In the genomic region with DNA sequence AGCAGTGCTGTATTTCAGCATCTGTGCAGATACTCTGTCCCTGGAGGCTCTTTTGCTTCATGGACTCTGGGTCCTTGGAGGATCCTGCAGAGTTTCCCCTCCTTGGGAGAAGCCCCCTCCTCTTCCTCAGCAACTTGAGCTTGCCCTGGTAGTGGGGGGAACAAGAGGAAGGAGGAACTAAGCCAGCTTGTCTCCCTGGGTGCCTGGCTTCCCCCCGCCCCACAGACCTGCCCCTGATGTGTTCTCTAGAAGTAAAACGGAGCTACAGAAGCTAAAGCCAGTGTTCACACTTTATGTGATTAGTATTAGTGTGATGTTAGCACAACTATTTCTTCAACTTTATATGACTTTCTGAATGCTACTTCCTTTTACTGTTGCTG, we compare ENCODE assay signal across 18 cellular contexts. TPM values are rescaled to one million over a fixed set of nuclear protein-coding genes. Genes with fewer than 3 reads are reported as not detected.
A peak's percentile ranks its signal among the peaks of the same experiment; 100 is the strongest.
DNase-seq lines count a peak whose midpoint lies in the region; ATAC-seq and TF ChIP-seq lines count a peak whose summit lies in the region.
"Had no signal": no experiment of that assay in that cellular context is flagged by ENCODE, and none has a peak within 500 bp of the region (broad histone marks: within the 10 kb centered on the region; RNA-seq: fewer than 3 reads in every experiment).

No MANE protein-coding gene starts in this region.

- intact Hi-C loops in natural killer cell (cut with micrococcal nuclease): loop anchor here (2.0 kb wide), 1 partner anchor 101 kb away; no protein-coding TSS in a partner anchor
- intact Hi-C loops in PC-3 (cut with micrococcal nuclease): no loop called here

- peak overlapping the region; percentile 81 for H3K4me3 Mint-ChIP-seq in T-helper 2 cell treated with Interferon-gamma antibody and Interleukin-4, amounts not matched to agents 5 μg/mL and 100 μg/mL, for 36 hours
- peak overlapping the region; percentile 86 to 94 (median 89) for H3K4me3 Mint-ChIP-seq in CD4-positive, CD25-positive, alpha-beta regulatory T cell
- H3K4me3 Mint-ChIP-seq in activated naive CD8-positive, alpha-beta T cell treated with anti-CD3 and anti-CD28 coated beads, Interleukin-2, amount 50 U/mL, for 24 hours: peak overlapping the region; percentile 38
- H3K4me3 Mint-ChIP-seq in natural killer cell: peak overlapping the region; percentile 91

- no peak overlapping the region for H2AFZ ChIP-seq in PC-3 (ENCODE audit: low read length)
- H2AFZ ChIP-seq: PC-9 had no signal

- no peaks in the 10 kb centered on the region for H4K20me1 ChIP-seq in PC-3 (ENCODE audit: low read length)

- peaks cover 28% of the 10 kb centered on the region for H3K27me3 Mint-ChIP-seq in T-helper 2 cell treated with Interferon-gamma antibody and Interleukin-4, amounts not matched to agents 5 μg/mL and 100 μg/mL, for 36 hours (ENCODE audit: low read depth)
- peaks cover 6% of the 10 kb centered on the region for H3K27me3 Mint-ChIP-seq in CD4-positive, CD25-positive, alpha-beta regulatory T cell
- peaks cover 11% of the 10 kb centered on the region for H3K27me3 Mint-ChIP-seq in activated naive CD8-positive, alpha-beta T cell treated with anti-CD3 and anti-CD28 coated beads, Interleukin-2, amount 50 U/mL, for 24 hours
- peaks cover 0 to 10% of the 10 kb centered on the region in 2 donors for H3K27me3 Mint-ChIP-seq in natural killer cell (ENCODE audit: low read depth in 2 of 2)

- no peak for ATAC-seq in CD4-positive, CD25-positive, alpha-beta regulatory T cell (ENCODE audit: low read depth in 2 of 2)
- no peak for ATAC-seq in activated naive CD8-positive, alpha-beta T cell treated with anti-CD3 and anti-CD28 coated beads, Interleukin-2, amount 50 U/mL, for 24 hours
- no peak for ATAC-seq in natural killer cell
- ATAC-seq in HG03039 (IDR thresholded peaks at IDR 0.05; ENCODE audit: unreplicated experiment): no peak
- no peak for ATAC-seq in PC-3
- ATAC-seq: left cardiac atrium, pancreas had no signal

- H3K27me3 ChIP-seq in CD4-positive, CD25-positive, alpha-beta regulatory T cell (ENCODE audit: control insufficient read depth, insufficient read depth, low read length): no peaks in the 10 kb centered on the region
- no peaks in the 10 kb centered on the region for H3K27me3 ChIP-seq in PC-3 (ENCODE audit: low read length)
- H3K27me3 ChIP-seq: pancreas, thyroid gland had no signal

- H3K36me3 ChIP-seq in CD4-positive, CD25-positive, alpha-beta regulatory T cell (ENCODE audit: control insufficient read depth, insufficient read depth, low read length): no peaks in the 10 kb centered on the region
- no peaks in the 10 kb centered on the region for H3K36me3 ChIP-seq in PC-3 (ENCODE audit: low read depth, low read length)
- H3K36me3 ChIP-seq: pancreas, thyroid gland had no signal

- H3K79me2 ChIP-seq in PC-3 (ENCODE audit: low read length): 0 out of 2 replicates have a peak, but pooled peaks cover 3% of the 10 kb centered on the region

- no peaks in the 10 kb centered on the region for H3F3A ChIP-seq in PC-3 (ENCODE audit: low read length, unreplicated experiment)

- H3K9me2 ChIP-seq in PC-3 (replicated peaks; ENCODE audit: low read length): no peaks in the 10 kb centered on the region

- POLR2A ChIA-PET in PC-3 (lab: Charles Lee; ENCODE audit: unreplicated experiment): no interaction called here

- no peak overlapping the region for H3K9ac ChIP-seq in PC-3 (ENCODE audit: low read length)

- no peaks in the 10 kb centered on the region for H3K9me3 ChIP-seq in CD4-positive, CD25-positive, alpha-beta regulatory T cell (ENCODE audit: control insufficient read depth in 2 of 2, low read length in 2 of 2)
- no peaks in the 10 kb centered on the region for H3K9me3 ChIP-seq in PC-3 (ENCODE audit: low read length)
- H3K9me3 ChIP-seq: pancreas, thyroid gland had no signal

- H3K27ac Mint-ChIP-seq in T-helper 2 cell treated with Interferon-gamma antibody and Interleukin-4, amounts not matched to agents 5 μg/mL and 100 μg/mL, for 36 hours: no peak overlapping the region
- peak overlapping the region; percentile 60 to 99 (median 98) for H3K27ac Mint-ChIP-seq in CD4-positive, CD25-positive, alpha-beta regulatory T cell
- peak overlapping the region; percentile 35 for H3K27ac Mint-ChIP-seq in activated naive CD8-positive, alpha-beta T cell treated with anti-CD3 and anti-CD28 coated beads, Interleukin-2, amount 50 U/mL, for 24 hours
- peak overlapping the region; percentile 89 to 92 for H3K27ac Mint-ChIP-seq in natural killer cell

- peak overlapping the region; percentile 68 for H3K27ac ChIP-seq in CD4-positive, CD25-positive, alpha-beta regulatory T cell (ENCODE audit: insufficient read depth, low read length, poor library complexity, severe bottlenecking)
- H3K27ac ChIP-seq in PC-3 (ENCODE audit: low read length): no peak overlapping the region
- H3K27ac ChIP-seq: pancreas, PC-9, thyroid gland had no signal

- DNase-seq in T-helper 2 cell treated with Interferon-gamma antibody and Interleukin-4, amounts not matched to agents 5 μg/mL and 100 μg/mL, for 36 hours (ENCODE audit: low spot score): no peak
- DNase-seq in T-helper 2 cell (no peak), natural killer cell (no peak), NCI-H187 (lab: John Stamatoyannopoulos, UW) (no peak), PC-3 (no peak)
- no peak for DNase-seq in CD4-positive, CD25-positive, alpha-beta regulatory T cell
- DNase-seq in activated naive CD8-positive, alpha-beta T cell treated with anti-CD3 and anti-CD28 coated beads, Interleukin-2, amount 50 U/mL, for 24 hours: no peak
- DNase-seq: 8988T; activated CD4-positive, alpha-beta T cell treated with anti-CD3 and anti-CD28 coated beads, Interleukin-2, amount 50 U/mL, for 48 hours; activated gamma-delta T cell; KG1; NCI-H2171; PC-9; stimulated activated CD4-positive, alpha-beta T cell treated with anti-CD3 and anti-CD28 coated beads, Interleukin-4, amount 100 ng/mL, for 1 hour had no signal

- peaks cover 29% of the 10 kb centered on the region for H3K4me1 Mint-ChIP-seq in T-helper 2 cell treated with Interferon-gamma antibody and Interleukin-4, amounts not matched to agents 5 μg/mL and 100 μg/mL, for 36 hours (ENCODE audit: low read depth)
- H3K4me1 Mint-ChIP-seq in CD4-positive, CD25-positive, alpha-beta regulatory T cell: peaks cover 14 to 98% (median 50%) of the 10 kb centered on the region in 4 donors
- H3K4me1 Mint-ChIP-seq in activated naive CD8-positive, alpha-beta T cell treated with anti-CD3 and anti-CD28 coated beads, Interleukin-2, amount 50 U/mL, for 24 hours: peaks cover 52% of the 10 kb centered on the region
- H3K4me1 Mint-ChIP-seq in natural killer cell: peaks cover 31 to 33% of the 10 kb centered on the region in 2 donors

- peaks cover 52% of the 10 kb centered on the region for H3K4me1 ChIP-seq in CD4-positive, CD25-positive, alpha-beta regulatory T cell (ENCODE audit: control insufficient read depth, insufficient read depth, low read length, poor library complexity, severe bottlenecking)
- H3K4me1 ChIP-seq in PC-3 (ENCODE audit: insufficient read depth, low read length): no peaks in the 10 kb centered on the region

- no TSS peak for BruUV-seq in PC-3 (replicated peaks; lab: Mats Ljungman, UMichigan)

- H3K9me3 Mint-ChIP-seq in T-helper 2 cell treated with Interferon-gamma antibody and Interleukin-4, amounts not matched to agents 5 μg/mL and 100 μg/mL, for 36 hours: no peaks in the 10 kb centered on the region
- H3K9me3 Mint-ChIP-seq in CD4-positive, CD25-positive, alpha-beta regulatory T cell: no peaks in the 10 kb centered on the region
- no peaks in the 10 kb centered on the region for H3K9me3 Mint-ChIP-seq in activated naive CD8-positive, alpha-beta T cell treated with anti-CD3 and anti-CD28 coated beads, Interleukin-2, amount 50 U/mL, for 24 hours
- no peaks in the 10 kb centered on the region for H3K9me3 Mint-ChIP-seq in natural killer cell

- peak overlapping the region; percentile 45 for H3K4me3 ChIP-seq in CD4-positive, CD25-positive, alpha-beta regulatory T cell (ENCODE audit: low read depth, low read length)
- no peak overlapping the region for H3K4me3 ChIP-seq in PC-3 (ENCODE audit: low read length)
- H3K4me3 ChIP-seq: pancreas, PC-9, thyroid gland had no signal

- CTCF ChIA-PET in PC-3 (lab: Charles Lee): no interaction called here

- no peak overlapping the region for H3K4me2 ChIP-seq in PC-3 (ENCODE audit: low read length)
- H3K4me2 ChIP-seq: PC-9 had no signal

- H3K36me3 Mint-ChIP-seq in T-helper 2 cell treated with Interferon-gamma antibody and Interleukin-4, amounts not matched to agents 5 μg/mL and 100 μg/mL, for 36 hours (ENCODE audit: low read depth): no peaks in the 10 kb centered on the region
- no peaks in the 10 kb centered on the region for H3K36me3 Mint-ChIP-seq in CD4-positive, CD25-positive, alpha-beta regulatory T cell
- no peaks in the 10 kb centered on the region for H3K36me3 Mint-ChIP-seq in activated naive CD8-positive, alpha-beta T cell treated with anti-CD3 and anti-CD28 coated beads, Interleukin-2, amount 50 U/mL, for 24 hours (ENCODE audit: low read depth)
- no peaks in the 10 kb centered on the region for H3K36me3 Mint-ChIP-seq in natural killer cell

- TF ChIP-seq CTCF in natural killer cell (IDR thresholded peaks at IDR 0.05) (no peak), PC-3 (conservative IDR thresholded peaks at IDR 0.05; ENCODE audit: low read depth, low read length) (no peak)

RNA-seq across cellular contexts. Expression of a gene that starts 10.6 kb away (rescaled TPM):
- total RNA-seq in CD4-positive, CD25-positive, alpha-beta regulatory T cell: 27.6 TPM
- 1 to 10 TPM; 3.7 to 6.7 (median 6.0) TPM for polyA plus RNA-seq in CD4-positive, CD25-positive, alpha-beta regulatory T cell
- total RNA-seq in natural killer cell (10 to 100 TPM; 10.5 to 12.3 (median 10.6) TPM), PC-3 (2014; rRNA removed) (10.3 and 13.8 TPM in 2 replicates)

RNA-seq across cellular contexts. Expression of a gene that starts 54.5 kb away (rescaled TPM):
- 2.0 TPM for total RNA-seq in CD4-positive, CD25-positive, alpha-beta regulatory T cell
- polyA plus RNA-seq in CD4-positive, CD25-positive, alpha-beta regulatory T cell: under 1 TPM in 2 of 4 donors, not detected in 2; 0.05 to 0.22 TPM
- total RNA-seq in natural killer cell: 1 to 10 TPM in 2 of 3 donors, under 1 TPM in 1; 0.54 to 2.2 (median 1.8) TPM
- 0.77 and 1.3 TPM in 2 replicates for total RNA-seq in PC-3 (2014; rRNA removed)

Comparison
In these comparisons a context has a peak if more than half of its experiments do, and no peak if none do; other contexts are left out.
1. H3K4me3 Mint-ChIP-seq: peak in every context shown above with its lines; median percentile 91 in natural killer cell; 89 in CD4-positive, CD25-positive, alpha-beta regulatory T cell; 81 in T-helper 2 cell treated with Interferon-gamma antibody and Interleukin-4, amounts not matched to agents 5 μg/mL and 100 μg/mL, for 36 hours; 38 in activated naive CD8-positive, alpha-beta T cell treated with anti-CD3 and anti-CD28 coated beads, Interleukin-2, amount 50 U/mL, for 24 hours.